32 cellular contexts compared by ENCODE assay signal in genomic region chr11:132976115-132976514, GRCh38.
"Had no signal": no experiment of that assay in that cellular context is flagged by ENCODE, and none has a peak within 500 bp of the region (broad histone marks: within the 10 kb centered on the region; RNA-seq: fewer than 3 reads in every experiment).

No MANE protein-coding gene starts in this region.

- H3K27me3 ChIP-seq: MG63 had no signal

- H3K36me3 ChIP-seq: MG63 had no signal

- H3K4me3 ChIP-seq: MG63 had no signal

- DNase-seq: Karpas-422, Kasumi-1, MG63, MM.1S, MV-4-11, NCI-H1048, NCI-H1092, NCI-H1092 treated with DMSO at 0.1 percent for 48 hours, NCI-H1105, NCI-H1436, NCI-H1436 treated with DMSO at 0.1 percent for 48 hours, NCI-H146, NCI-H1694, NCI-H1694 treated with DMSO at 0.1 percent for 48 hours, NCI-H187, NCI-H187 treated with DMSO at 0.1 percent for 48 hours, NCI-H1930, NCI-H2029, NCI-H2029 treated with DMSO at 0.1 percent for 48 hours, NCI-H2081, NCI-H2081 treated with DMSO at 0.1 percent for 48 hours, NCI-H2107, NCI-H2171, NCI-H2171 treated with DMSO at 0.1 percent for 48 hours, NCI-H2227 treated with DMSO at 0.1 percent for 48 hours, NCI-H226, NCI-H345, NCI-H446, NCI-H446 treated with DMSO at 0.1 percent for 48 hours, NCI-H510A, NCI-H510A treated with DMSO at 0.1 percent for 48 hours had no signal

- H3K9ac ChIP-seq: KMS-11 had no signal

- H3K4me2 ChIP-seq: KMS-11 had no signal

- H3K9me3 ChIP-seq: MG63 had no signal

- H3K27ac ChIP-seq: KMS-11 had no signal
